8 cellular contexts compared by ENCODE assay signal in genomic region chr20:30937790-30938189, GRCh38.
"Had no signal": no experiment of that assay in that cellular context is flagged by ENCODE, and none has a peak within 500 bp of the region (broad histone marks: within the 10 kb centered on the region; RNA-seq: fewer than 3 reads in every experiment).

No MANE protein-coding gene starts in this region.

- FAIRE-seq: G401.6, GM12878, GM12891, GM12892, GM18507, GM19239 had no signal

- ATAC-seq: GM12878 had no signal

- DNase-seq: GDM1, GF-D8 had no signal

- H3K4me3 ChIP-seq: GM12878 had no signal
